ENCODE assay signal across 13 cellular contexts in the genomic region with DNA sequence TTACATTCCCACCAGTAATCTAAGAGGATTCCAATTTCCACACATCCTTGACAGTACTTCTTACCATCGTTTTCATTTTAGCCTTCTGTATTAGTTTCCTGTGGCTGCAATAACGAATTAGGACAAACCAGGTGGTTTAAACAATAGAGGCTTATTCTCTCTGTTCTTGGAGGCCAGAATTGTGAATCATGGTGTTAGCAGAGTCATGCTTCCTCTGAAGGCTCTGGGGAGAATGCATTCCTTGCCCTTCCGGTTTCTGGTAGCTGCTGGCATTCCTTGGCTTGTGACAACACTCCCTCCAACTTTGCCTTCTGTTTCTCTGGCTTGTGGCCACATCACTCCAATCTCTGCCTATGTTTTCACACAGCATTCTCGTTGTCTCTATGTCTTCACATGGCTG. TPM values are rescaled to one million over a fixed set of nuclear protein-coding genes. Genes with fewer than 3 reads are reported as not detected.
A peak's percentile ranks its signal among the peaks of the same experiment; 100 is the strongest.
DNase-seq lines count a peak whose midpoint lies in the region; ATAC-seq, FAIRE-seq and TF ChIP-seq lines count a peak whose summit lies in the region.
"Had no signal": no experiment of that assay in that cellular context is flagged by ENCODE, and none has a peak within 500 bp of the region (broad histone marks: within the 10 kb centered on the region; RNA-seq: fewer than 3 reads in every experiment).

No MANE protein-coding gene starts in this region.

- in situ Hi-C loops in HepG2 (cut with HindIII; ENCODE audit: extremely low pct_ligation_motif_present, low pct_unique_long_range_greater_than_20kb), result no loop called here

- no peak overlapping the region for H3K4me3 ChIP-seq in HepG2 (replicated peaks in 1 of 3; ENCODE audit: insufficient read depth in 1 of 3, low read depth in 2 of 3, low read length in 3 of 3)
- H3K4me3 ChIP-seq in right lobe of liver, result no peak overlapping the region
- no peak overlapping the region for H3K4me3 ChIP-seq in fibroblast of the aortic adventitia (ENCODE audit: low read depth, low read length)
- H3K4me3 ChIP-seq in mucosa of descending colon, result no peak overlapping the region
- no peak overlapping the region for H3K4me3 ChIP-seq in lower lobe of right lung
- H3K4me3 ChIP-seq: K562 had no signal

- peaks cover 28% of the 10 kb centered on the region for H3K36me3 Mint-ChIP-seq in WTC11

- peaks cover 0 to 5% of the 10 kb centered on the region in 2 experiments; a peak in 1 of 5 replicates for H3K36me3 ChIP-seq in HepG2 (replicated peaks in 1 of 2; ENCODE audit: control insufficient read depth in 1 of 2, insufficient read depth in 2 of 2, low read length in 2 of 2)
- H3K36me3 ChIP-seq in right lobe of liver, result peaks cover 0 to 6% (median 1%) of the 10 kb centered on the region in 4 donors
- no peaks in the 10 kb centered on the region for H3K36me3 ChIP-seq in mucosa of descending colon (ENCODE audit: low read depth)
- H3K36me3 ChIP-seq in lower lobe of right lung, result peaks cover 30% of the 10 kb centered on the region

- H3K27me3 Mint-ChIP-seq in WTC11 (ENCODE audit: low read depth), result no peaks in the 10 kb centered on the region
- H3K27me3 Mint-ChIP-seq: activated CD4-positive, alpha-beta T cell treated with anti-CD3 and anti-CD28 coated beads, Interleukin-2, amount 10 ng/mL, durations not matched to agents 24 days and 14 days; stimulated activated memory B cell treated with anti-CD40 and anti-IgM and Interleukin-4, amounts not matched to agents 10 μg/mL and 1 μg/mL and 100 μg/mL, for 72 hours had no signal

- H3K9me3 Mint-ChIP-seq in WTC11, result peaks cover 26% of the 10 kb centered on the region
- H3K9me3 Mint-ChIP-seq: activated CD4-positive, alpha-beta T cell treated with anti-CD3 and anti-CD28 coated beads, Interleukin-2, amount 10 ng/mL, durations not matched to agents 24 days and 14 days; stimulated activated memory B cell treated with anti-CD40 and anti-IgM and Interleukin-4, amounts not matched to agents 10 μg/mL and 1 μg/mL and 100 μg/mL, for 72 hours had no signal

- WGBS in HepG2 (ENCODE audit: low lambda C conversion rate), result 83% methylated on average over 4 of the region's 4 CpGs
- 93% methylated on average over 3 of the region's 4 CpGs for WGBS in right lobe of liver (ENCODE audit: insufficient coverage, low coverage, low lambda C conversion rate, missing lambda C conversion rate)

- no peak for TF ChIP-seq CTCF in HepG2 (CRISPR knock-in tag; IDR thresholded peaks at IDR 0.05)
- no peak for TF ChIP-seq CTCF in right lobe of liver (IDR thresholded peaks at IDR 0.05)
- no peak for TF ChIP-seq CTCF in WTC11 (IDR thresholded peaks at IDR 0.05)
- TF ChIP-seq CTCF in fibroblast of the aortic adventitia (IDR thresholded peaks at IDR 0.05; ENCODE audit: insufficient read depth, low read length), result no peak
- TF ChIP-seq CTCF in mucosa of descending colon (IDR thresholded peaks at IDR 0.05), result no peak
- TF ChIP-seq CTCF in lower lobe of right lung (IDR thresholded peaks at IDR 0.05), result no peak

- POLR2A ChIA-PET in HepG2 (lab: Yijun Ruan, JAX), result interaction anchor here (1.1 kb wide), 1 partner anchor 48 kb away, joined by 4 read pairs; no protein-coding TSS in a partner anchor
- POLR2A ChIA-PET in WTC11 (lab: Charles Lee), result interaction anchor here (0.5 kb wide), 1 partner anchor 104 kb away, joined by 4 read pairs; no protein-coding TSS in a partner anchor

- H3K4me1 ChIP-seq in HepG2 (ENCODE audit: insufficient read depth, low read length) (peaks cover 7% of the 10 kb centered on the region), right lobe of liver (no peaks in the 10 kb centered on the region), mucosa of descending colon (ENCODE audit: low read depth) (no peaks in the 10 kb centered on the region), lower lobe of right lung (no peaks in the 10 kb centered on the region)

- no TSS peak for BruUV-seq in HepG2 (replicated peaks; lab: Mats Ljungman, UMichigan)

- no peak overlapping the region for H2AFZ ChIP-seq in HepG2 (ENCODE audit: low read length)

- no peak overlapping the region for H3K4me2 ChIP-seq in HepG2 (ENCODE audit: low read depth, low read length)

- H3K27me3 ChIP-seq in HepG2 (ENCODE audit: control insufficient read depth in 1 of 2, insufficient read depth in 2 of 2, low read length in 2 of 2), result no peaks in the 10 kb centered on the region
- no peaks in the 10 kb centered on the region for H3K27me3 ChIP-seq in right lobe of liver
- no peaks in the 10 kb centered on the region for H3K27me3 ChIP-seq in lower lobe of right lung (ENCODE audit: low read depth)

- no peaks in the 10 kb centered on the region for H3K9me3 ChIP-seq in HepG2 (ENCODE audit: low read length)
- H3K9me3 ChIP-seq in right lobe of liver, result no peaks in the 10 kb centered on the region
- no peaks in the 10 kb centered on the region for H3K9me3 ChIP-seq in mucosa of descending colon
- no peaks in the 10 kb centered on the region for H3K9me3 ChIP-seq in lower lobe of right lung

- no peak for TF ChIP-seq RAD21 in HepG2 (CRISPR knock-in tag; IDR thresholded peaks at IDR 0.05)

- DNase-seq in HepG2 (ENCODE audit: low spot score), result no peak
- DNase-seq in right lobe of liver, result no peak
- no peak for DNase-seq in WTC11 (ENCODE audit: low spot score)
- peak; percentile 72 for DNase-seq in fibroblast of the aortic adventitia (ENCODE audit: low read depth)
- no peak for DNase-seq in mucosa of descending colon
- no peak for DNase-seq in lower lobe of right lung
- DNase-seq in NCI-H1048 (lab: John Stamatoyannopoulos, UW), result no peak
- DNase-seq: activated CD4-positive, alpha-beta T cell treated with anti-CD3 and anti-CD28 coated beads, Interleukin-2, amount 10 ng/mL, durations not matched to agents 24 days and 14 days; activated naive CD4-positive, alpha-beta T cell treated with anti-CD3 and anti-CD28 coated beads, Interleukin-2, amount 50 U/mL, for 16 hours; stimulated activated CD4-positive, alpha-beta T cell treated with anti-CD3 and anti-CD28 coated beads, Interleukin-15, amount 100 ng/mL, for 24 hours had no signal

- peaks cover 9% of the 10 kb centered on the region for H3K4me1 Mint-ChIP-seq in WTC11
- H3K4me1 Mint-ChIP-seq: stimulated activated memory B cell treated with anti-CD40 and anti-IgM and Interleukin-4, amounts not matched to agents 10 μg/mL and 1 μg/mL and 100 μg/mL, for 72 hours had no signal

- no peaks in the 10 kb centered on the region for H3K79me2 ChIP-seq in HepG2 (ENCODE audit: insufficient read depth, low read length)

- TF ChIP-seq POLR2A in HepG2 (IDR thresholded peaks at IDR 0.05; ENCODE audit: insufficient read depth in 1 of 2, low read depth in 2 of 2, low read length in 2 of 2) (no peak), right lobe of liver (IDR thresholded peaks at IDR 0.05) (no peak)

- H4K20me1 ChIP-seq in HepG2 (ENCODE audit: insufficient read depth, low read length), result no peaks in the 10 kb centered on the region

- FAIRE-seq in HepG2 (lab: Jason Lieb, UNC), result no peak
- FAIRE-seq: K562 had no signal

- H3K9ac ChIP-seq in HepG2 (ENCODE audit: insufficient read depth, low read depth, low read length), result no peak overlapping the region

- peak overlapping the region; percentile 28; the same call in 1 of the 2 replicates for H3K27ac Mint-ChIP-seq in WTC11
- H3K27ac Mint-ChIP-seq: activated CD4-positive, alpha-beta T cell treated with anti-CD3 and anti-CD28 coated beads, Interleukin-2, amount 10 ng/mL, durations not matched to agents 24 days and 14 days; stimulated activated memory B cell treated with anti-CD40 and anti-IgM and Interleukin-4, amounts not matched to agents 10 μg/mL and 1 μg/mL and 100 μg/mL, for 72 hours had no signal

- intact Hi-C loops in HepG2 (cut with micrococcal nuclease; ENCODE audit: unreplicated experiment), result no loop called here
- intact Hi-C loops in right lobe of liver (cut with DNase I), result no loop called here
- intact Hi-C loops in mucosa of descending colon (cut with DNase I, micrococcal nuclease), result no loop called here
- intact Hi-C loops in lower lobe of right lung (cut with DNase I), result no loop called here

- H3K27ac ChIP-seq in HepG2 (ENCODE audit: extremely low read length, insufficient read depth, low read length) (no peak overlapping the region), right lobe of liver (no peak overlapping the region), lower lobe of right lung (no peak overlapping the region)

- CTCF ChIA-PET in HepG2 (lab: Yijun Ruan, JAX; ENCODE audit: low intra/inter-chr PET ratio, low total read pairs), result no interaction called here
- CTCF ChIA-PET in WTC11 (lab: Charles Lee), result interaction anchor here (1.1 to 1.9 kb wide), 4 partner anchors 24 to 124 kb away, joined by 3 to 14 read pairs (median 4); a partner anchor contains a TSS

- no peak overlapping the region for H3K4me3 Mint-ChIP-seq in WTC11
- H3K4me3 Mint-ChIP-seq: activated CD4-positive, alpha-beta T cell treated with anti-CD3 and anti-CD28 coated beads, Interleukin-2, amount 10 ng/mL, durations not matched to agents 24 days and 14 days; stimulated activated memory B cell treated with anti-CD40 and anti-IgM and Interleukin-4, amounts not matched to agents 10 μg/mL and 1 μg/mL and 100 μg/mL, for 72 hours had no signal

- ATAC-seq in HepG2, result no peak
- ATAC-seq in right lobe of liver, result no peak
- no peak for ATAC-seq in WTC11
- no peak for ATAC-seq in mucosa of descending colon
- no peak for ATAC-seq in lower lobe of right lung
- ATAC-seq in GM21360 (IDR thresholded peaks at IDR 0.05; ENCODE audit: unreplicated experiment), result no peak
- ATAC-seq: K562; stimulated activated memory B cell treated with anti-CD40 and anti-IgM and Interleukin-4, amounts not matched to agents 10 μg/mL and 1 μg/mL and 100 μg/mL, for 72 hours had no signal

- TF ChIP-seq EP300 in HepG2 (IDR thresholded peaks at IDR 0.05; ENCODE audit: low read depth in 2 of 2, low read length in 2 of 2) (no peak), HepG2 (CRISPR knock-in tag; IDR thresholded peaks at IDR 0.05; ENCODE audit: borderline replicate concordance) (no peak)

RNA-seq across cellular contexts. Expression of a gene that starts 23.5 kb away (rescaled TPM):
- total RNA-seq in HepG2 (2016; rRNA removed; fragmentation: Illumina TruSeq; extraction: Trizol) (8.2 and 12.2 TPM in 2 replicates), right lobe of liver (1 to 10 TPM; 2.7 to 6.1 (median 4.8) TPM), WTC11 (2021) (6.0 to 7.5 TPM (median 6.2 TPM) in 3 replicates), fibroblast of the aortic adventitia (ENCODE audit: low replicate concordance) (10.2 and 13.9 TPM in 2 replicates), mucosa of descending colon (10 to 100 TPM; 13.4 to 20.9 (median 14.2) TPM), lower lobe of right lung (24.6 TPM)
- total RNA-seq in HepG2 (2016; cell fraction: cytosol; rRNA removed; fragmentation: Illumina TruSeq; extraction: Trizol; ENCODE audit: low read depth), result 0.91 and 1.3 TPM in 2 replicates
- 8.1 and 11.7 TPM in 2 replicates for total RNA-seq in HepG2 (2016; cell fraction: insoluble cytoplasmic fraction; rRNA removed; fragmentation: Illumina TruSeq; extraction: Trizol)
- total RNA-seq in HepG2 (2016; cell fraction: membrane; rRNA removed; fragmentation: Illumina TruSeq; extraction: Trizol), result 2.6 and 3.2 TPM in 2 replicates
- 8.1 and 8.4 TPM in 2 replicates for total RNA-seq in HepG2 (2016; cell fraction: nucleus; rRNA removed; fragmentation: Illumina TruSeq; extraction: Trizol)
- polyA plus RNA-seq in HepG2 (2011; rRNA removed), result 2.4 and 3.0 TPM in 2 replicates
- polyA plus RNA-seq in HepG2 (2011; cell fraction: cytosol; rRNA removed), result 1.1 and 1.9 TPM in 2 replicates
- 2.3 and 3.2 TPM in 2 replicates for polyA plus RNA-seq in HepG2 (2011; cell fraction: nucleus; rRNA removed)
- 3.1 and 3.3 TPM in 2 replicates for polyA plus RNA-seq in HepG2 (2012)
- polyA plus RNA-seq in HepG2 (2016; cell fraction: cytosol; fragmentation: Illumina TruSeq; extraction: Trizol; ENCODE audit: low read depth), result 0.42 and 0.43 TPM in 2 replicates
- polyA plus RNA-seq in HepG2 (2016; cell fraction: insoluble cytoplasmic fraction; fragmentation: Illumina TruSeq; extraction: Trizol; ENCODE audit: low read depth), result 5.9 and 6.7 TPM in 2 replicates
- polyA plus RNA-seq in HepG2 (2016; cell fraction: membrane; fragmentation: Illumina TruSeq; extraction: Trizol; ENCODE audit: low read depth), result 0.74 and 0.97 TPM in 2 replicates
- polyA plus RNA-seq in HepG2 (2016; cell fraction: nucleus; fragmentation: Illumina TruSeq; extraction: Trizol; ENCODE audit: insufficient read depth, low read depth), result 5.9 and 6.0 TPM in 2 replicates
- 0.75 and 1.6 TPM in 2 replicates for polyA minus RNA-seq in HepG2 (2011; rRNA and poly(A)+ RNA removed; ENCODE audit: low replicate concordance)
- polyA minus RNA-seq in HepG2 (2011; cell fraction: cytosol; rRNA and poly(A)+ RNA removed), result 1.9 and 2.4 TPM in 2 replicates
- polyA minus RNA-seq in HepG2 (2011; cell fraction: nucleus; rRNA and poly(A)+ RNA removed), result 8.5 and 11.7 TPM in 2 replicates

RNA-seq across cellular contexts. Expression of a gene that starts 49.7 kb away (rescaled TPM):
- total RNA-seq in HepG2 (2016; rRNA removed; fragmentation: Illumina TruSeq; extraction: Trizol) (13.3 and 17.9 TPM in 2 replicates), right lobe of liver (1 to 10 TPM in 5 of 6 experiments, under 1 TPM in 1; 0.49 to 7.4 (median 2.9) TPM), WTC11 (2021) (13.6 to 20.5 TPM (median 14.5 TPM) in 3 replicates), fibroblast of the aortic adventitia (ENCODE audit: low replicate concordance) (1.6 and 1.9 TPM in 2 replicates), mucosa of descending colon (10 to 100 TPM in 1 of 3 donors, 1 to 10 TPM in 2; 8.3 to 10.1 (median 9.9) TPM), lower lobe of right lung (12.3 TPM)
- total RNA-seq in HepG2 (2016; cell fraction: cytosol; rRNA removed; fragmentation: Illumina TruSeq; extraction: Trizol; ENCODE audit: low read depth), result 75.6 and 99.3 TPM in 2 replicates
- total RNA-seq in HepG2 (2016; cell fraction: insoluble cytoplasmic fraction; rRNA removed; fragmentation: Illumina TruSeq; extraction: Trizol), result 15.4 and 19.6 TPM in 2 replicates
- 37.2 and 52.4 TPM in 2 replicates for total RNA-seq in HepG2 (2016; cell fraction: membrane; rRNA removed; fragmentation: Illumina TruSeq; extraction: Trizol)
- total RNA-seq in HepG2 (2016; cell fraction: nucleus; rRNA removed; fragmentation: Illumina TruSeq; extraction: Trizol), result 8.6 and 10.5 TPM in 2 replicates
- polyA plus RNA-seq in HepG2 (2011; rRNA removed), result 19.0 and 22.5 TPM in 2 replicates
- 3.6 and 3.7 TPM in 2 replicates for polyA plus RNA-seq in HepG2 (2011; cell fraction: cytosol; rRNA removed)
- polyA plus RNA-seq in HepG2 (2011; cell fraction: nucleus; rRNA removed), result 2.2 and 2.6 TPM in 2 replicates
- 23.4 and 24.0 TPM in 2 replicates for polyA plus RNA-seq in HepG2 (2012)
- polyA plus RNA-seq in HepG2 (2016; cell fraction: cytosol; fragmentation: Illumina TruSeq; extraction: Trizol; ENCODE audit: low read depth), result 83.9 and 98.8 TPM in 2 replicates
- polyA plus RNA-seq in HepG2 (2016; cell fraction: insoluble cytoplasmic fraction; fragmentation: Illumina TruSeq; extraction: Trizol; ENCODE audit: low read depth), result 14.9 and 15.5 TPM in 2 replicates
- 31.9 and 41.5 TPM in 2 replicates for polyA plus RNA-seq in HepG2 (2016; cell fraction: membrane; fragmentation: Illumina TruSeq; extraction: Trizol; ENCODE audit: low read depth)
- 11.4 and 12.7 TPM in 2 replicates for polyA plus RNA-seq in HepG2 (2016; cell fraction: nucleus; fragmentation: Illumina TruSeq; extraction: Trizol; ENCODE audit: insufficient read depth, low read depth)
- 5.2 and 6.4 TPM in 2 replicates for polyA minus RNA-seq in HepG2 (2011; rRNA and poly(A)+ RNA removed; ENCODE audit: low replicate concordance)
- 3.5 TPM in 1 of 2 replicates, not detected in the other for polyA minus RNA-seq in HepG2 (2011; cell fraction: cytosol; rRNA and poly(A)+ RNA removed)
- 4.6 and 4.9 TPM in 2 replicates for polyA minus RNA-seq in HepG2 (2011; cell fraction: nucleus; rRNA and poly(A)+ RNA removed)

RNA-seq across cellular contexts. Expression of a gene that starts 49.9 kb away (rescaled TPM):
- total RNA-seq in HepG2 (2016; rRNA removed; fragmentation: Illumina TruSeq; extraction: Trizol) (19.6 and 28.8 TPM in 2 replicates), right lobe of liver (1 to 10 TPM; 6.0 to 9.6 (median 7.9) TPM), WTC11 (2021) (23.3 to 26.1 TPM (median 23.7 TPM) in 3 replicates), fibroblast of the aortic adventitia (ENCODE audit: low replicate concordance) (19.7 and 40.6 TPM in 2 replicates), mucosa of descending colon (10 to 100 TPM; 12.5 to 18.2 (median 16.6) TPM), lower lobe of right lung (15.4 TPM)
- total RNA-seq in HepG2 (2016; cell fraction: cytosol; rRNA removed; fragmentation: Illumina TruSeq; extraction: Trizol; ENCODE audit: low read depth), result 1.3 and 1.6 TPM in 2 replicates
- 19.8 and 28.1 TPM in 2 replicates for total RNA-seq in HepG2 (2016; cell fraction: insoluble cytoplasmic fraction; rRNA removed; fragmentation: Illumina TruSeq; extraction: Trizol)
- total RNA-seq in HepG2 (2016; cell fraction: membrane; rRNA removed; fragmentation: Illumina TruSeq; extraction: Trizol), result 6.3 and 8.0 TPM in 2 replicates
- 22.5 and 24.6 TPM in 2 replicates for total RNA-seq in HepG2 (2016; cell fraction: nucleus; rRNA removed; fragmentation: Illumina TruSeq; extraction: Trizol)
- polyA plus RNA-seq in HepG2 (2011; rRNA removed), result 6.1 and 6.8 TPM in 2 replicates
- polyA plus RNA-seq in HepG2 (2011; cell fraction: cytosol; rRNA removed), result 3.0 and 5.4 TPM in 2 replicates
- polyA plus RNA-seq in HepG2 (2011; cell fraction: nucleus; rRNA removed), result 5.5 and 6.1 TPM in 2 replicates
- 8.8 and 9.9 TPM in 2 replicates for polyA plus RNA-seq in HepG2 (2012)
- 0.35 and 0.49 TPM in 2 replicates for polyA plus RNA-seq in HepG2 (2016; cell fraction: cytosol; fragmentation: Illumina TruSeq; extraction: Trizol; ENCODE audit: low read depth)
- polyA plus RNA-seq in HepG2 (2016; cell fraction: insoluble cytoplasmic fraction; fragmentation: Illumina TruSeq; extraction: Trizol; ENCODE audit: low read depth), result 15.9 and 16.9 TPM in 2 replicates
- 1.6 and 1.9 TPM in 2 replicates for polyA plus RNA-seq in HepG2 (2016; cell fraction: membrane; fragmentation: Illumina TruSeq; extraction: Trizol; ENCODE audit: low read depth)
- 12.4 and 13.5 TPM in 2 replicates for polyA plus RNA-seq in HepG2 (2016; cell fraction: nucleus; fragmentation: Illumina TruSeq; extraction: Trizol; ENCODE audit: insufficient read depth, low read depth)
- polyA minus RNA-seq in HepG2 (2011; rRNA and poly(A)+ RNA removed; ENCODE audit: low replicate concordance), result 9.1 and 14.1 TPM in 2 replicates
- 8.8 and 9.0 TPM in 2 replicates for polyA minus RNA-seq in HepG2 (2011; cell fraction: cytosol; rRNA and poly(A)+ RNA removed)
- 42.9 and 51.2 TPM in 2 replicates for polyA minus RNA-seq in HepG2 (2011; cell fraction: nucleus; rRNA and poly(A)+ RNA removed)
